ENCODE assay signal across 8 cellular contexts in the genomic region with DNA sequence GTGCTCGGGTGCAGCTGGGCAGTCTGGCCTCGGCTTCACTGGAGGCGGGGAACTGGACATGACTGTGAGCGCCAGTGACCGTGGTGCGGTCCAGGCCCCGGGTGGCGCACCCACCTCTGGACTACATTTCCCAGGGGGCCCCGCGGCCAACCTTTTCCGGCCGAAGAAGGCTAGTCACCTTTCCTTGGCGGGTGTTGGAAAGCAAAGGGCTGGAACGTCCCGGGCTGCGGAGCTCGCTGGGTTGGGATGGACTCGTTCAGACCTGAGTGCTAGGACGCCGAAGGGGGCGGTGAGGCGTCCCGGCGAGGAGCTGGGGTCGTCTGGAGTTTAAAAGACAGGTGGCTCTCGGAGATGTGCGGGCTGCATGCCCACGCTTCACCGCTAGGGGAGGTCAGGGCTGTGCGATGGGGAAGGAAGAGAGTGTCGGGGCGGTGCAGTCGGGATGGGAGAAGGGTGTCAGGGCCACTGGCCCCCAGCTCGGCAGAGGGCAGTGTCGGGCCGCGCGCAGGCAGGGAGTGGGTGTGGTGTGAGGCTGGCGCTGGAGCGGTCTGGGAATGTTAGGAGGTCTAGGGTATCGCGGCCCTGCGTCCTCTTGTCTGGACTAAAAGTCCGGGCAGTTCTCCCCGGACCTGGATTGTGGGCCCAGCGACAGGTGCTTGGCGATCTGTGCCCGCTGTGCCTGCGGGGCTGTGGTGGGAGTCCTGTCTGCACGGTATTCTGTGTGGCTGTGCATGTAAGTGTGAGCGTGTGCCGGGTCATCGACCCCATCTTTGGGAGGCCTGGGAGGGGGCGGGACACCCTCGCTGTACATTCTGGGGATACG. TPM values are rescaled to one million over a fixed set of nuclear protein-coding genes. Genes with fewer than 3 reads are reported as not detected.
A peak's percentile ranks its signal among the peaks of the same experiment; 100 is the strongest.
DNase-seq lines count a peak whose midpoint lies in the region; ATAC-seq and TF ChIP-seq lines count a peak whose summit lies in the region.

No MANE protein-coding gene starts in this region.

- intact Hi-C loops in breast epithelium (cut with DNase I; ENCODE audit: low total_unique reads) = no loop called here

- no peak for TF ChIP-seq POLR2A in breast epithelium (IDR thresholded peaks at IDR 0.05)

- TF ChIP-seq CTCF in WI38 (IDR thresholded peaks at IDR 0.05; ENCODE audit: low read depth, low read length) (peak; percentile 63), breast epithelium (IDR thresholded peaks at IDR 0.05) (peak; percentile 96 to 98 (median 98))

- H3K27me3 ChIP-seq in breast epithelium (no peaks in the 10 kb centered on the region), iPS-20b (ENCODE audit: insufficient read depth, low read length) (no peaks in the 10 kb centered on the region)

- H3K27ac ChIP-seq in breast epithelium = peak overlapping the region; percentile 74 to 84
- H3K27ac ChIP-seq in iPS-20b (ENCODE audit: low read length) = no peak overlapping the region

- H3K4me1 ChIP-seq in breast epithelium (no peaks in the 10 kb centered on the region), iPS-20b (ENCODE audit: insufficient read depth, low read length) (no peaks in the 10 kb centered on the region)

- DNase-seq in GM03348 (ENCODE audit: low spot score) = peak; percentile 90
- DNase-seq in breast epithelium (ENCODE audit: low spot score in 2 of 2) = peak; percentile 72 to 88
- peak; percentile 50 to 73 (median 64) for DNase-seq in stimulated activated CD4-positive, alpha-beta T cell treated with anti-CD3 and anti-CD28 coated beads, Interleukin-12 subunit alpha, Interleukin-12 subunit beta, amount 100 ng/mL, for 48 hours (ENCODE audit: low read depth in 2 of 3, low spot score in 1 of 3)

- peak; percentile 76 for ATAC-seq in HG03378 (IDR thresholded peaks at IDR 0.05; ENCODE audit: unreplicated experiment)
- ATAC-seq in GM19351 (IDR thresholded peaks at IDR 0.05; ENCODE audit: unreplicated experiment) = no peak
- no peak for ATAC-seq in GM19455 (IDR thresholded peaks at IDR 0.05; ENCODE audit: unreplicated experiment)

- no peaks in the 10 kb centered on the region for H3K36me3 ChIP-seq in breast epithelium
- no peaks in the 10 kb centered on the region for H3K36me3 ChIP-seq in iPS-20b (ENCODE audit: insufficient read depth, low read depth, low read length)

- no peak overlapping the region for H3K9ac ChIP-seq in iPS-20b (ENCODE audit: low read depth, low read length)

- peaks cover 0 to 15% of the 10 kb centered on the region in 2 donors for H3K9me3 ChIP-seq in breast epithelium
- H3K9me3 ChIP-seq in iPS-20b (ENCODE audit: insufficient read depth, low read depth, low read length) = peaks cover 72% of the 10 kb centered on the region

- peak overlapping the region; percentile 57 for H3K4me3 ChIP-seq in WI38 (ENCODE audit: low read depth, low read length)
- H3K4me3 ChIP-seq in breast epithelium = peak overlapping the region; percentile 54 to 75 (median 68)
- H3K4me3 ChIP-seq in iPS-20b (ENCODE audit: low read length) = peak overlapping the region; percentile 66; the same call in 1 of the 2 replicates

RNA-seq across cellular contexts. Expression of a gene that starts 57.1 kb away (rescaled TPM):
- total RNA-seq in breast epithelium = 10 to 100 TPM in 1 of 3 donors, 1 to 10 TPM in 2; 8.5 to 17.9 (median 9.8) TPM

RNA-seq across cellular contexts. Expression of a gene that starts 57.1 kb away (rescaled TPM):
- 1 to 10 TPM; 3.2 to 8.9 (median 4.3) TPM for total RNA-seq in breast epithelium
